ENCODE assay signal across 9 cellular contexts in genomic region chr19:39126312-39126561, GRCh38. TPM values are rescaled to one million over a fixed set of nuclear protein-coding genes. Genes with fewer than 3 reads are reported as not detected.
DNase-seq lines count a peak whose midpoint lies in the region; ATAC-seq, FAIRE-seq and TF ChIP-seq lines count a peak whose summit lies in the region.
"Had no signal": no experiment of that assay in that cellular context is flagged by ENCODE, and none has a peak within 500 bp of the region (broad histone marks: within the 10 kb centered on the region; RNA-seq: fewer than 3 reads in every experiment).

No MANE protein-coding gene starts in this region.

- FAIRE-seq in HepG2 (lab: Jason Lieb, UNC) = no peak

- BruUV-seq in HepG2 (replicated peaks; lab: Mats Ljungman, UMichigan) = no TSS peak

- CTCF ChIA-PET in HepG2 (lab: Yijun Ruan, JAX; ENCODE audit: low intra/inter-chr PET ratio, low total read pairs) = interaction anchor here (1.3 kb wide), 1 partner anchor 61 kb away, joined by 3 read pairs; no protein-coding TSS in a partner anchor

- peak overlapping the region; percentile 89 for H3K4me3 Mint-ChIP-seq in activated CD4-positive, alpha-beta T cell treated with anti-CD3 and anti-CD28 coated beads, Interleukin-2, amount 10 ng/mL, durations not matched to agents 24 days and 14 days

- H3K4me2 ChIP-seq in HepG2 (ENCODE audit: low read depth, low read length) = peak overlapping the region; percentile 91

- peaks cover 30% of the 10 kb centered on the region for H4K20me1 ChIP-seq in HepG2 (ENCODE audit: insufficient read depth, low read length)

- H3K36me3 Mint-ChIP-seq in activated CD4-positive, alpha-beta T cell treated with anti-CD3 and anti-CD28 coated beads, Interleukin-2, amount 10 ng/mL, durations not matched to agents 24 days and 14 days (ENCODE audit: low read depth) = peaks cover 4% of the 10 kb centered on the region

- H3K27me3 ChIP-seq in ascending aorta (no peaks in the 10 kb centered on the region), HepG2 (ENCODE audit: control insufficient read depth in 1 of 2, insufficient read depth in 2 of 2, low read length in 2 of 2) (no peaks in the 10 kb centered on the region), thoracic aorta (replicated peaks; ENCODE audit: insufficient read depth) (no peaks in the 10 kb centered on the region)

- in situ Hi-C loops in HepG2 (cut with HindIII; ENCODE audit: extremely low pct_ligation_motif_present, low pct_unique_long_range_greater_than_20kb) = no loop called here

- H3K27me3 Mint-ChIP-seq in activated CD4-positive, alpha-beta T cell treated with anti-CD3 and anti-CD28 coated beads, Interleukin-2, amount 10 ng/mL, durations not matched to agents 24 days and 14 days = peaks cover 3% of the 10 kb centered on the region

- DNase-seq in activated CD4-positive, alpha-beta T cell treated with anti-CD3 and anti-CD28 coated beads, Interleukin-2, amount 10 ng/mL, durations not matched to agents 24 days and 14 days = no peak
- DNase-seq in activated CD4-positive, alpha-beta T cell treated with anti-CD3 and anti-CD28 coated beads for 1 hour = no peak
- DNase-seq in ascending aorta (ENCODE audit: low spot score in 2 of 2) (no peak), HepG2 (ENCODE audit: low spot score) (no peak), thoracic aorta (ENCODE audit: low spot score) (no peak), HCEC 1CT (no peak)

- no peak for TF ChIP-seq EP300 in HepG2 (IDR thresholded peaks at IDR 0.05; ENCODE audit: low read depth in 2 of 2, low read length in 2 of 2)
- TF ChIP-seq EP300 in HepG2 (CRISPR knock-in tag; IDR thresholded peaks at IDR 0.05; ENCODE audit: borderline replicate concordance) = no peak

- H3K9ac ChIP-seq in HepG2 (ENCODE audit: insufficient read depth, low read depth, low read length) = peak overlapping the region; percentile 78

- H2AFZ ChIP-seq in HepG2 (ENCODE audit: low read length) = no peak overlapping the region

- TF ChIP-seq POLR2A in HepG2 (IDR thresholded peaks at IDR 0.05; ENCODE audit: insufficient read depth in 1 of 2, low read depth in 2 of 2, low read length in 2 of 2) = no peak
- no peak for TF ChIP-seq POLR2A in GM18505 (IDR thresholded peaks at IDR 0.05; ENCODE audit: borderline replicate concordance, extremely low read depth, insufficient read depth, insufficient read length)

- POLR2A ChIA-PET in HepG2 (lab: Yijun Ruan, JAX) = interaction anchor here (1.0 to 2.5 kb wide), 3 partner anchors 19 to 265 kb away, joined by 3 to 35 read pairs (median 4); partner anchors contain the start of genes MED29 and PAF1

- TF ChIP-seq CTCF in ascending aorta (IDR thresholded peaks at IDR 0.05) (no peak), HepG2 (CRISPR knock-in tag; IDR thresholded peaks at IDR 0.05) (no peak), thoracic aorta (IDR thresholded peaks at IDR 0.05) (no peak)

- H3K79me2 ChIP-seq in HepG2 (ENCODE audit: insufficient read depth, low read length) = peaks cover 50% of the 10 kb centered on the region

- peak overlapping the region; percentile 96 for H3K27ac Mint-ChIP-seq in activated CD4-positive, alpha-beta T cell treated with anti-CD3 and anti-CD28 coated beads, Interleukin-2, amount 10 ng/mL, durations not matched to agents 24 days and 14 days

- intact Hi-C loops in activated CD4-positive, alpha-beta T cell treated with anti-CD3 and anti-CD28 coated beads, Interleukin-2, amount 10 ng/mL, durations not matched to agents 24 days and 14 days (cut with micrococcal nuclease) = no loop called here
- intact Hi-C loops in ascending aorta (cut with DNase I) = loop anchor here (10.0 kb wide), 2 partner anchors 319 to 709 kb away; partner anchors contain the start of genes DYRK1B and SUPT5H
- intact Hi-C loops in HepG2 (cut with micrococcal nuclease; ENCODE audit: unreplicated experiment) = loop anchor here (1.0 kb wide), 1 partner anchor 19 kb away; no protein-coding TSS in a partner anchor

- H3K4me1 ChIP-seq in ascending aorta (peaks cover 9 to 29% of the 10 kb centered on the region in 2 donors), HepG2 (ENCODE audit: insufficient read depth, low read length) (peaks cover 59% of the 10 kb centered on the region), thoracic aorta (ENCODE audit: control insufficient read depth in 1 of 2, low read depth in 2 of 2) (peaks cover 13 to 39% of the 10 kb centered on the region in 2 donors)

- H3K36me3 ChIP-seq in ascending aorta (no peaks in the 10 kb centered on the region), HepG2 (replicated peaks in 1 of 2; ENCODE audit: control insufficient read depth in 1 of 2, insufficient read depth in 2 of 2, low read length in 2 of 2) (peaks cover 2 to 3% of the 10 kb centered on the region in 2 experiments; a peak in 1 of 5 replicates), thoracic aorta (no peaks in the 10 kb centered on the region)

- no peak for TF ChIP-seq RAD21 in HepG2 (CRISPR knock-in tag; IDR thresholded peaks at IDR 0.05)

- H3K27ac ChIP-seq in ascending aorta (peak overlapping the region; percentile 59 to 68), HepG2 (ENCODE audit: extremely low read length, insufficient read depth, low read length) (peak overlapping the region; percentile 99), thoracic aorta (no peak overlapping the region)

- ATAC-seq in HepG2 (no peak; the same call in 2 of the 3 replicates), thoracic aorta (ENCODE audit: insufficient number of reproducible peaks, low FRiP score, low read depth) (no peak), HG02798 (IDR thresholded peaks at IDR 0.05; ENCODE audit: poor library complexity, unreplicated experiment) (no peak), GM18505 (IDR thresholded peaks at IDR 0.05; ENCODE audit: unreplicated experiment) (no peak)

- H3K9me3 ChIP-seq in ascending aorta (no peaks in the 10 kb centered on the region), HepG2 (ENCODE audit: low read length) (no peaks in the 10 kb centered on the region), thoracic aorta (no peaks in the 10 kb centered on the region)

- H3K4me3 ChIP-seq in ascending aorta (peak overlapping the region; percentile 88 to 89), HepG2 (replicated peaks in 1 of 3; ENCODE audit: insufficient read depth in 1 of 3, low read depth in 2 of 3, low read length in 3 of 3) (peak overlapping the region; percentile 80 to 87 (median 85)), thoracic aorta (peak overlapping the region; percentile 96)

- H3K4me1 Mint-ChIP-seq in activated CD4-positive, alpha-beta T cell treated with anti-CD3 and anti-CD28 coated beads, Interleukin-2, amount 10 ng/mL, durations not matched to agents 24 days and 14 days = peaks cover 31% of the 10 kb centered on the region

- WGBS in HepG2 (ENCODE audit: low lambda C conversion rate) = 2% methylated on average over 8 of the region's 8 CpGs

- H3K9me3 Mint-ChIP-seq in activated CD4-positive, alpha-beta T cell treated with anti-CD3 and anti-CD28 coated beads, Interleukin-2, amount 10 ng/mL, durations not matched to agents 24 days and 14 days = no peaks in the 10 kb centered on the region

RNA-seq across cellular contexts. Expression of gene PAK4, which starts 0.7 kb away (rescaled TPM):
- 14.8 and 16.9 TPM in 2 replicates for total RNA-seq in activated CD4-positive, alpha-beta T cell treated with anti-CD3 and anti-CD28 coated beads, Interleukin-2, amount 10 ng/mL, durations not matched to agents 24 days and 14 days
- total RNA-seq in ascending aorta (27.4 TPM), HepG2 (2016; rRNA removed; fragmentation: Illumina TruSeq; extraction: Trizol) (9.5 and 11.6 TPM in 2 replicates), thoracic aorta (1 to 10 TPM; 7.4 to 8.7 TPM)
- 2.6 and 4.8 TPM in 2 replicates for total RNA-seq in HepG2 (2016; cell fraction: cytosol; rRNA removed; fragmentation: Illumina TruSeq; extraction: Trizol; ENCODE audit: low read depth)
- 10.0 and 10.5 TPM in 2 replicates for total RNA-seq in HepG2 (2016; cell fraction: insoluble cytoplasmic fraction; rRNA removed; fragmentation: Illumina TruSeq; extraction: Trizol)
- total RNA-seq in HepG2 (2016; cell fraction: membrane; rRNA removed; fragmentation: Illumina TruSeq; extraction: Trizol) = 10.6 and 12.4 TPM in 2 replicates
- 8.9 and 11.4 TPM in 2 replicates for total RNA-seq in HepG2 (2016; cell fraction: nucleus; rRNA removed; fragmentation: Illumina TruSeq; extraction: Trizol)
- polyA plus RNA-seq in HepG2 (2011; rRNA removed) = 17.8 and 17.9 TPM in 2 replicates
- polyA plus RNA-seq in HepG2 (2011; cell fraction: cytosol; rRNA removed) = 14.3 and 23.7 TPM in 2 replicates
- 18.9 and 19.4 TPM in 2 replicates for polyA plus RNA-seq in HepG2 (2011; cell fraction: nucleus; rRNA removed)
- 14.7 and 17.0 TPM in 2 replicates for polyA plus RNA-seq in HepG2 (2012)
- polyA plus RNA-seq in HepG2 (2016; cell fraction: cytosol; fragmentation: Illumina TruSeq; extraction: Trizol; ENCODE audit: low read depth) = 9.3 and 10.1 TPM in 2 replicates
- polyA plus RNA-seq in HepG2 (2016; cell fraction: insoluble cytoplasmic fraction; fragmentation: Illumina TruSeq; extraction: Trizol; ENCODE audit: low read depth) = 28.2 and 39.6 TPM in 2 replicates
- polyA plus RNA-seq in HepG2 (2016; cell fraction: membrane; fragmentation: Illumina TruSeq; extraction: Trizol; ENCODE audit: low read depth) = 28.3 and 29.9 TPM in 2 replicates
- polyA plus RNA-seq in HepG2 (2016; cell fraction: nucleus; fragmentation: Illumina TruSeq; extraction: Trizol; ENCODE audit: insufficient read depth, low read depth) = 31.4 and 32.9 TPM in 2 replicates
- polyA minus RNA-seq in HepG2 (2011; rRNA and poly(A)+ RNA removed; ENCODE audit: low replicate concordance) = 22.4 and 40.1 TPM in 2 replicates
- 17.8 and 19.8 TPM in 2 replicates for polyA minus RNA-seq in HepG2 (2011; cell fraction: cytosol; rRNA and poly(A)+ RNA removed)
- 9.8 and 13.6 TPM in 2 replicates for polyA minus RNA-seq in HepG2 (2011; cell fraction: nucleus; rRNA and poly(A)+ RNA removed)

RNA-seq across cellular contexts. Expression of gene ACP7, which starts 42.1 kb away (rescaled TPM):
- total RNA-seq in activated CD4-positive, alpha-beta T cell treated with anti-CD3 and anti-CD28 coated beads, Interleukin-2, amount 10 ng/mL, durations not matched to agents 24 days and 14 days = not detected in 2 replicates
- total RNA-seq in ascending aorta = not detected
- total RNA-seq in HepG2 (2016; rRNA removed; fragmentation: Illumina TruSeq; extraction: Trizol) = not detected in 2 replicates
- total RNA-seq in HepG2 (2016; cell fraction: cytosol; rRNA removed; fragmentation: Illumina TruSeq; extraction: Trizol; ENCODE audit: low read depth) = not detected in 2 replicates
- total RNA-seq in HepG2 (2016; cell fraction: insoluble cytoplasmic fraction; rRNA removed; fragmentation: Illumina TruSeq; extraction: Trizol) = not detected in 2 replicates
- total RNA-seq in HepG2 (2016; cell fraction: membrane; rRNA removed; fragmentation: Illumina TruSeq; extraction: Trizol) = not detected in 2 replicates
- total RNA-seq in HepG2 (2016; cell fraction: nucleus; rRNA removed; fragmentation: Illumina TruSeq; extraction: Trizol) = not detected in 2 replicates
- 0.03 TPM in 1 of 2 replicates, not detected in the other for polyA plus RNA-seq in HepG2 (2011; rRNA removed)
- polyA plus RNA-seq in HepG2 (2011; cell fraction: cytosol; rRNA removed) = not detected in 2 replicates
- not detected in 2 replicates for polyA plus RNA-seq in HepG2 (2011; cell fraction: nucleus; rRNA removed)
- polyA plus RNA-seq in HepG2 (2012) = not detected in 2 replicates
- not detected in 2 replicates for polyA plus RNA-seq in HepG2 (2016; cell fraction: cytosol; fragmentation: Illumina TruSeq; extraction: Trizol; ENCODE audit: low read depth)
- polyA plus RNA-seq in HepG2 (2016; cell fraction: insoluble cytoplasmic fraction; fragmentation: Illumina TruSeq; extraction: Trizol; ENCODE audit: low read depth) = not detected in 2 replicates
- not detected in 2 replicates for polyA plus RNA-seq in HepG2 (2016; cell fraction: membrane; fragmentation: Illumina TruSeq; extraction: Trizol; ENCODE audit: low read depth)
- not detected in 2 replicates for polyA plus RNA-seq in HepG2 (2016; cell fraction: nucleus; fragmentation: Illumina TruSeq; extraction: Trizol; ENCODE audit: insufficient read depth, low read depth)
- not detected in 2 replicates for polyA minus RNA-seq in HepG2 (2011; rRNA and poly(A)+ RNA removed; ENCODE audit: low replicate concordance)
- polyA minus RNA-seq in HepG2 (2011; cell fraction: cytosol; rRNA and poly(A)+ RNA removed) = not detected in 2 replicates
- not detected in 2 replicates for polyA minus RNA-seq in HepG2 (2011; cell fraction: nucleus; rRNA and poly(A)+ RNA removed)
- total RNA-seq in thoracic aorta = not detected
- total RNA-seq: subcutaneous adipose tissue had no signal

Comparison
In these comparisons a context has a peak if more than half of its experiments do, and no peak if none do; other contexts are left out.
1. H3K27ac ChIP-seq: peak in ascending aorta (2 of 2) and HepG2 (single experiment); none in thoracic aorta (0 of 2).
2. Peak in every context shown above with its lines, with median percentiles within 50 percentile points of each other: H3K4me3 ChIP-seq.